In genomic region chr19:18006895-18007604, GRCh38 we compare ENCODE assay signal across 1 cellular context.
A peak's percentile ranks its signal among the peaks of the same experiment; 100 is the strongest.
TF ChIP-seq lines count a peak whose summit lies in the region.

No MANE protein-coding gene starts in this region.

TF ChIP-seq in HepG2, 621 proteins besides CTCF, POLR2A, EP300 and RAD21 (continued from another document and continues in another):
- TF ChIP-seq ZNF142 (CRISPR knock-in tag; IDR thresholded peaks at IDR 0.05) (0 out of 2 replicates have a peak, but pooled peaks have one; percentile 60), FOXA1 (IDR thresholded peaks at IDR 0.05) (no peak), FOXA1 (CRISPR knock-in tag; IDR thresholded peaks at IDR 0.05) (0 out of 2 replicates have a peak, but pooled peaks have one; percentile 21), ZNF18 (CRISPR knock-in tag; IDR thresholded peaks at IDR 0.05; ENCODE audit: insufficient replicate concordance) (no peak), ZNF451 (CRISPR knock-in tag; IDR thresholded peaks at IDR 0.05) (no peak), RXRB (CRISPR knock-in tag; IDR thresholded peaks at IDR 0.05; ENCODE audit: borderline replicate concordance) (peak; percentile 46; the same call in 1 of the 2 replicates), MTF1 (CRISPR knock-in tag; IDR thresholded peaks at IDR 0.05) (no peak), DMTF1 (CRISPR knock-in tag; IDR thresholded peaks at IDR 0.05) (no peak), ZNF296 (CRISPR knock-in tag; conservative IDR thresholded peaks at IDR 0.05) (no peak), SP140L (CRISPR knock-in tag; IDR thresholded peaks at IDR 0.05; ENCODE audit: borderline replicate concordance) (no peak), FOSL1 (CRISPR knock-in tag; IDR thresholded peaks at IDR 0.05; ENCODE audit: borderline replicate concordance) (no peak), ZNF274 (CRISPR knock-in tag; IDR thresholded peaks at IDR 0.05) (peak; percentile 60; the same call in 1 of the 2 replicates), PRPF4 (IDR thresholded peaks at IDR 0.05; ENCODE audit: low read depth, low read length, poor library complexity, severe bottlenecking) (no peak), GATAD1 (CRISPR knock-in tag; IDR thresholded peaks at IDR 0.05) (peak; percentile 60; the same call in 1 of the 2 replicates), ZNF224 (CRISPR knock-in tag; IDR thresholded peaks at IDR 0.05) (no peak), KDM2A (CRISPR knock-in tag; IDR thresholded peaks at IDR 0.05; ENCODE audit: borderline replicate concordance, low read depth) (peak; percentile 87), ZNF350 (CRISPR knock-in tag; IDR thresholded peaks at IDR 0.05; ENCODE audit: borderline replicate concordance, low read depth) (peak; percentile 82), ZNF501 (CRISPR knock-in tag; IDR thresholded peaks at IDR 0.05) (peak; percentile 76), GABPB1 (CRISPR knock-in tag; IDR thresholded peaks at IDR 0.05) (peak; percentile 57; the same call in 1 of the 2 replicates), SMAD1 (CRISPR knock-in tag; IDR thresholded peaks at IDR 0.05; ENCODE audit: borderline replicate concordance, low read depth) (0 out of 2 replicates have a peak, but pooled peaks have one; percentile 41), MEIS1 (CRISPR knock-in tag; IDR thresholded peaks at IDR 0.05; ENCODE audit: borderline replicate concordance) (peak; percentile 29; the same call in 1 of the 2 replicates), ELF1 (CRISPR knock-in tag; IDR thresholded peaks at IDR 0.05) (peak; percentile 30; the same call in 1 of the 2 replicates), NFRKB (IDR thresholded peaks at IDR 0.05) (no peak), CC2D1A (CRISPR knock-in tag; IDR thresholded peaks at IDR 0.05) (no peak), ZNF280D (CRISPR knock-in tag; IDR thresholded peaks at IDR 0.05) (no peak), BRCA1 (CRISPR knock-in tag; IDR thresholded peaks at IDR 0.05) (0 out of 2 replicates have a peak, but pooled peaks have one; percentile 43), ZMAT5 (CRISPR knock-in tag; IDR thresholded peaks at IDR 0.05; ENCODE audit: borderline replicate concordance, low read depth) (no peak), ZNF564 (CRISPR knock-in tag; IDR thresholded peaks at IDR 0.05) (no peak), ZNF280B (CRISPR knock-in tag; IDR thresholded peaks at IDR 0.05; ENCODE audit: borderline replicate concordance) (no peak), ZNF256 (CRISPR knock-in tag; conservative IDR thresholded peaks at IDR 0.05) (no peak), U2AF2 (IDR thresholded peaks at IDR 0.05; ENCODE audit: low read depth, low read length) (no peak), ZNF329 (CRISPR knock-in tag; IDR thresholded peaks at IDR 0.05; ENCODE audit: low read depth) (peak; percentile 28; the same call in 1 of the 2 replicates), ZNF780A (CRISPR knock-in tag; IDR thresholded peaks at IDR 0.05) (no peak), ZNF672 (CRISPR knock-in tag; IDR thresholded peaks at IDR 0.05) (no peak), PLSCR1 (CRISPR knock-in tag; IDR thresholded peaks at IDR 0.05; ENCODE audit: borderline replicate concordance) (no peak), MEIS2 (CRISPR knock-in tag; IDR thresholded peaks at IDR 0.05) (peak; percentile 65; the same call in 1 of the 2 replicates), RXRA (CRISPR knock-in tag; IDR thresholded peaks at IDR 0.05) (peak; percentile 39; the same call in 1 of the 2 replicates), SRY (CRISPR knock-in tag; IDR thresholded peaks at IDR 0.05) (no peak), ZNF776 (CRISPR knock-in tag; IDR thresholded peaks at IDR 0.05) (no peak), MAZ (IDR thresholded peaks at IDR 0.05; ENCODE audit: borderline replicate concordance, low read depth, low read length) (no peak), MAZ (CRISPR knock-in tag; IDR thresholded peaks at IDR 0.05; ENCODE audit: low read depth) (peak; percentile 47; the same call in 1 of the 2 replicates), ZNF850 (CRISPR knock-in tag; conservative IDR thresholded peaks at IDR 0.05) (0 out of 2 replicates have a peak, but pooled peaks have one; percentile 28), SMC3 (IDR thresholded peaks at IDR 0.05; ENCODE audit: low read length) (peak; percentile 76; the same call in 1 of the 2 replicates), ZNF432 (CRISPR knock-in tag; IDR thresholded peaks at IDR 0.05; ENCODE audit: borderline replicate concordance) (no peak), ZXDC (CRISPR knock-in tag; IDR thresholded peaks at IDR 0.05) (no peak), KAT2B (IDR thresholded peaks at IDR 0.05; ENCODE audit: borderline replicate concordance, low read depth, low read length) (no peak)
